In the genomic region with DNA sequence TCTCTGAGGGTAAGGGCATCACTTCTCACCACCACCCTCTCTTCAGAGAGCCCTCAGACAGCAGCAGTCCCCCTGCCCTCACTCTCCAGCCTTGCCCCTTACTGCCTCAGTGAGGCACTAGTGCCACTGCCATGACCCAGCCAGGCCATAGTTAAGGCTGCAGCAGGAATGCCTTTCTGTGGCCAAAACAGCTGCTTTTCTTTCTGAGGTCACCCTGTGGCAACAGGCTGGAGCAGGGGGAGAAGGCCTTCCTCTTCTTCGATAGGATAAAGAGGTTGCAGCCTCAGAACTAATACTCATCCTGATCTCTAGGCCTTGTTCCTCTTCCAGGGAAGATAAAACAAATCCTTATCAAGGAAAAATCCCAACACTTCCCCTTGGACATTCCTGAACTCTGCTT, we compare ENCODE assay signal across 22 cellular contexts.
"Had no signal": no experiment of that assay in that cellular context is flagged by ENCODE, and none has a peak within 500 bp of the region (broad histone marks: within the 10 kb centered on the region; RNA-seq: fewer than 3 reads in every experiment).

No MANE protein-coding gene starts in this region.

- DNase-seq: cortex of kidney; dorsolateral prefrontal cortex; effector CD8-positive, alpha-beta T cell; heart left ventricle; hippocampal formation; left colon; left ventricle myocardium superior; mesenchymal stem cell; midbrain; naive thymus-derived CD4-positive, alpha-beta T cell; nephron progenitor cell; posterior cingulate gyrus; sigmoid colon; small intestine; stimulated activated CD4-positive, alpha-beta T cell treated with anti-CD3 and anti-CD28 coated beads, Interleukin-12 subunit alpha, Interleukin-12 subunit beta, amount 100 ng/mL, for 4 hours; stimulated activated naive CD8-positive, alpha-beta T cell treated with anti-CD3 and anti-CD28 coated beads, Interleukin-15, Interleukin-2, amounts not matched to agents 100 U/mL and 50 U/mL, for 24 hours; thyroid gland had no signal

- FAIRE-seq: frontal cortex, small intestine, urothelium cell line had no signal

- H3K4me3 ChIP-seq: dorsolateral prefrontal cortex, heart left ventricle, lung, sigmoid colon, suprapubic skin, thyroid gland had no signal

- H3K27me3 ChIP-seq: dorsolateral prefrontal cortex, heart left ventricle, neutrophil, sigmoid colon, suprapubic skin, thyroid gland had no signal

- H3K4me1 ChIP-seq: heart left ventricle, sigmoid colon, suprapubic skin, thyroid gland had no signal

- ATAC-seq: heart left ventricle; left colon; left ventricle myocardium superior; naive thymus-derived CD4-positive, alpha-beta T cell; stimulated activated naive CD8-positive, alpha-beta T cell treated with anti-CD3 and anti-CD28 coated beads, Interleukin-15, Interleukin-2, amounts not matched to agents 100 U/mL and 50 U/mL, for 24 hours had no signal

- H3K36me3 ChIP-seq: heart left ventricle, neutrophil, sigmoid colon, suprapubic skin, thyroid gland had no signal

- H3K9me3 ChIP-seq: heart left ventricle, neutrophil, sigmoid colon, suprapubic skin, thyroid gland had no signal

- H3K27ac ChIP-seq: dorsolateral prefrontal cortex, heart left ventricle, neutrophil, sigmoid colon, suprapubic skin, thyroid gland had no signal
